Comparison of ENCODE assay signal across 10 cellular contexts in genomic region chr5:132428147-132428482, GRCh38. TPM values are rescaled to one million over a fixed set of nuclear protein-coding genes. Genes with fewer than 3 reads are reported as not detected.
DNase-seq lines count a peak whose midpoint lies in the region; ATAC-seq and TF ChIP-seq lines count a peak whose summit lies in the region.
"Had no signal": no experiment of that assay in that cellular context is flagged by ENCODE, and none has a peak within 500 bp of the region (broad histone marks: within the 10 kb centered on the region; RNA-seq: fewer than 3 reads in every experiment).

No MANE protein-coding gene starts in this region.

- no peaks in the 10 kb centered on the region for H3K27me3 Mint-ChIP-seq in activated CD4-positive, alpha-beta T cell treated with anti-CD3 and anti-CD28 coated beads, Interleukin-2, amount 10 ng/mL, durations not matched to agents 7 days and 5 days

- peak overlapping the region; percentile 98 for H3K27ac Mint-ChIP-seq in activated CD4-positive, alpha-beta T cell treated with anti-CD3 and anti-CD28 coated beads, Interleukin-2, amount 10 ng/mL, durations not matched to agents 7 days and 5 days

- no peak for TF ChIP-seq POLR2A in gastroesophageal sphincter (IDR thresholded peaks at IDR 0.05)

- H3K36me3 ChIP-seq in Panc1 (ENCODE audit: control insufficient read depth, insufficient read depth, low read length) (no peaks in the 10 kb centered on the region), gastroesophageal sphincter (no peaks in the 10 kb centered on the region), stomach smooth muscle (ENCODE audit: control insufficient read depth in 2 of 2, insufficient read depth in 2 of 2, low read length in 2 of 2) (peaks cover 3 to 5% of the 10 kb centered on the region in 2 donors)

- intact Hi-C loops in Panc1 (cut with micrococcal nuclease; ENCODE audit: unreplicated experiment): no loop called here

- H3K27ac ChIP-seq in Panc1 (ENCODE audit: low read length): peak overlapping the region; percentile 63
- H3K27ac ChIP-seq in gastroesophageal sphincter: peak overlapping the region in 3 of 4 donors; percentile 69 to 87 (median 70)
- H3K27ac ChIP-seq in stomach smooth muscle (ENCODE audit: low read length): peak overlapping the region; percentile 84

- H3K36me3 Mint-ChIP-seq in activated CD4-positive, alpha-beta T cell treated with anti-CD3 and anti-CD28 coated beads, Interleukin-2, amount 10 ng/mL, durations not matched to agents 7 days and 5 days (ENCODE audit: low read depth): peaks cover 76% of the 10 kb centered on the region

- no peaks in the 10 kb centered on the region for H3K27me3 ChIP-seq in Panc1 (ENCODE audit: control insufficient read depth, insufficient read depth, low read length)
- no peaks in the 10 kb centered on the region for H3K27me3 ChIP-seq in gastroesophageal sphincter
- no peaks in the 10 kb centered on the region for H3K27me3 ChIP-seq in stomach smooth muscle (ENCODE audit: control insufficient read depth in 1 of 2, insufficient read depth in 2 of 2, low read length in 2 of 2)

- no TSS peak for BruUV-seq in Panc1 (replicated peaks; lab: Mats Ljungman, UMichigan)

- in situ Hi-C loops in Panc1 (cut with HindIII; ENCODE audit: low pct_unique_long_range_greater_than_20kb, low sequenced_read_pairs) (no loop called here), KBM-7 (cut with MboI; ENCODE audit: low pct_unique_long_range_greater_than_20kb, low sequenced_read_pairs) (no loop called here)

- peak overlapping the region; percentile 13 to 30 for H3K9ac ChIP-seq in stomach smooth muscle (ENCODE audit: low read length in 2 of 2)

- no peak for TF ChIP-seq EP300 in gastroesophageal sphincter (IDR thresholded peaks at IDR 0.05)

- no peaks in the 10 kb centered on the region for H3K9me3 ChIP-seq in Panc1 (ENCODE audit: control insufficient read depth, insufficient read depth, low read depth, low read length)
- no peaks in the 10 kb centered on the region for H3K9me3 ChIP-seq in gastroesophageal sphincter
- no peaks in the 10 kb centered on the region for H3K9me3 ChIP-seq in stomach smooth muscle (ENCODE audit: control insufficient read depth in 2 of 2, low read length in 2 of 2)

- H3K4me3 Mint-ChIP-seq in activated CD4-positive, alpha-beta T cell treated with anti-CD3 and anti-CD28 coated beads, Interleukin-2, amount 10 ng/mL, durations not matched to agents 7 days and 5 days: peak overlapping the region; percentile 66

- no peaks in the 10 kb centered on the region for H3K9me3 Mint-ChIP-seq in activated CD4-positive, alpha-beta T cell treated with anti-CD3 and anti-CD28 coated beads, Interleukin-2, amount 10 ng/mL, durations not matched to agents 7 days and 5 days

- TF ChIP-seq CTCF in Panc1 (IDR thresholded peaks at IDR 0.05): no peak
- TF ChIP-seq CTCF in gastroesophageal sphincter (IDR thresholded peaks at IDR 0.05): no peak

- peaks cover 99% of the 10 kb centered on the region for H3K4me1 Mint-ChIP-seq in activated CD4-positive, alpha-beta T cell treated with anti-CD3 and anti-CD28 coated beads, Interleukin-2, amount 10 ng/mL, durations not matched to agents 7 days and 5 days

- DNase-seq in activated CD4-positive, alpha-beta T cell treated with anti-CD3 and anti-CD28 coated beads, Interleukin-2, amount 10 ng/mL, durations not matched to agents 7 days and 5 days: no peak
- no peak for DNase-seq in activated CD4-positive, alpha-beta T cell treated with anti-CD3 and anti-CD28 coated beads, Interleukin-2, amount 50 U/mL, for 1 hour
- DNase-seq in Panc1 (ENCODE audit: low read depth, low spot score) (no peak), KBM-7 (no peak), inferior parietal cortex (ENCODE audit: extremely low spot score) (no peak)
- DNase-seq: activated gamma-delta T cell; stimulated activated CD4-positive, alpha-beta T cell treated with anti-CD3 and anti-CD28 coated beads, Interleukin-4, amount 100 ng/mL, for 24 hours had no signal

- POLR2A ChIA-PET in activated CD4-positive, alpha-beta T cell treated with anti-CD3 and anti-CD28 coated beads, Interleukin-2, amount 10 ng/mL, durations not matched to agents 7 days and 5 days (lab: Charles Lee): interaction anchor here (0.6 to 3.0 kb wide), 4 partner anchors 38 to 68 kb away, joined by 4 to 19 read pairs (median 6); partner anchors contain the start of gene IRF1
- POLR2A ChIA-PET in Panc1 (lab: Charles Lee): no interaction called here

- ATAC-seq in Panc1: no peak
- ATAC-seq in gastroesophageal sphincter: no peak
- ATAC-seq in HG02973 (IDR thresholded peaks at IDR 0.05; ENCODE audit: unreplicated experiment): no peak

- H3K4me3 ChIP-seq in Panc1 (ENCODE audit: low read depth in 2 of 2, low read length in 2 of 2) (no peak overlapping the region), gastroesophageal sphincter (no peak overlapping the region), stomach smooth muscle (ENCODE audit: low read length in 2 of 2) (no peak overlapping the region)

- CTCF ChIA-PET in activated CD4-positive, alpha-beta T cell treated with anti-CD3 and anti-CD28 coated beads, Interleukin-2, amount 10 ng/mL, durations not matched to agents 7 days and 5 days (lab: Charles Lee): interaction anchor here (1.0 to 7.8 kb wide), 12 partner anchors 9 to 69 kb away, joined by 3 to 62 read pairs (median 12); partner anchors contain the start of gene IRF1
- CTCF ChIA-PET in Panc1 (lab: Charles Lee): interaction anchor here (0.9 kb wide), 1 partner anchor 39 kb away, joined by 3 read pairs; no protein-coding TSS in a partner anchor

- peaks cover 40% of the 10 kb centered on the region for H3K4me1 ChIP-seq in Panc1 (ENCODE audit: control insufficient read depth, insufficient read depth, low read length)
- peaks cover 14 to 100% (median 64%) of the 10 kb centered on the region in 3 donors for H3K4me1 ChIP-seq in gastroesophageal sphincter
- H3K4me1 ChIP-seq in stomach smooth muscle (ENCODE audit: control insufficient read depth, insufficient read depth, low read length): peaks cover 68% of the 10 kb centered on the region

RNA-seq across cellular contexts. Expression of gene SLC22A5, which starts 58.6 kb away (rescaled TPM):
- total RNA-seq in activated CD4-positive, alpha-beta T cell treated with anti-CD3 and anti-CD28 coated beads, Interleukin-2, amount 10 ng/mL, durations not matched to agents 7 days and 5 days: 1 to 10 TPM; 3.2 to 3.6 TPM
- total RNA-seq in Panc1 (2021; ENCODE audit: unreplicated experiment) (9.5 TPM), gastroesophageal sphincter (1 to 10 TPM; 6.5 to 9.6 (median 7.5) TPM)
- 7.2 TPM for polyA plus RNA-seq in Panc1 (2012; ENCODE audit: insufficient read length)
